In the genomic region with DNA sequence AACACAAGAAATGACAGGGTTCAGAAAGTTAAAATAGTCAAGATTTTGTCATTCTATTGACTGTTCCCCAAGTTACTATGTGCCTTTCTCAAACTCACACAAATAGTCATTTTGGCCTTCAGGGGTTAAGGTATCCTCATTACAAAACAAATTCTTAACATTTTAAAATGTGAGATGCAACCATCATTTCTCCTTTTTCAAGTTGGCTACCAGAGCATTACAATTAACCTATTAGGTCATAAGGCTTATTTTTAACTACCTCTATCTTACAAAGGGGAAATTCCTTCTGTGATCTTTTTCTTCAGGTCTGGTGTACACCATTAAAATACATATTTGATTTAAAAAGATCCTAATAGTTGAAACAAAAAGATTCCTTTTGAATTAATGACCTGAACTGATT, we compare ENCODE assay signal across 1 cellular context.
TF ChIP-seq lines count a peak whose summit lies in the region.

No MANE protein-coding gene starts in this region.

TF ChIP-seq in GM12878, 131 proteins besides CTCF, POLR2A, EP300 and RAD21 (continued from another document and continues in another):
- TF ChIP-seq CBFB (IDR thresholded peaks at IDR 0.05; ENCODE audit: low read depth) = no peak; the same call in 1 of the 2 replicates
- no peak for TF ChIP-seq RBBP5 (conservative IDR thresholded peaks at IDR 0.05)
- TF ChIP-seq CBX5 (IDR thresholded peaks at IDR 0.05; ENCODE audit: low read depth) = no peak
- no peak for TF ChIP-seq BACH1 (IDR thresholded peaks at IDR 0.05; ENCODE audit: borderline replicate concordance)
- no peak for TF ChIP-seq SP1 (IDR thresholded peaks at IDR 0.05; ENCODE audit: low read depth, low read length)
- no peak for TF ChIP-seq MXI1 (IDR thresholded peaks at IDR 0.05; ENCODE audit: low read depth, low read length)
- no peak for TF ChIP-seq GATAD2B (conservative IDR thresholded peaks at IDR 0.05; ENCODE audit: low read depth)
- TF ChIP-seq SMARCA5 (IDR thresholded peaks at IDR 0.05) = no peak
- no peak for TF ChIP-seq MTA3 (IDR thresholded peaks at IDR 0.05; ENCODE audit: borderline replicate concordance, low read length)
- TF ChIP-seq, protein P1, sequence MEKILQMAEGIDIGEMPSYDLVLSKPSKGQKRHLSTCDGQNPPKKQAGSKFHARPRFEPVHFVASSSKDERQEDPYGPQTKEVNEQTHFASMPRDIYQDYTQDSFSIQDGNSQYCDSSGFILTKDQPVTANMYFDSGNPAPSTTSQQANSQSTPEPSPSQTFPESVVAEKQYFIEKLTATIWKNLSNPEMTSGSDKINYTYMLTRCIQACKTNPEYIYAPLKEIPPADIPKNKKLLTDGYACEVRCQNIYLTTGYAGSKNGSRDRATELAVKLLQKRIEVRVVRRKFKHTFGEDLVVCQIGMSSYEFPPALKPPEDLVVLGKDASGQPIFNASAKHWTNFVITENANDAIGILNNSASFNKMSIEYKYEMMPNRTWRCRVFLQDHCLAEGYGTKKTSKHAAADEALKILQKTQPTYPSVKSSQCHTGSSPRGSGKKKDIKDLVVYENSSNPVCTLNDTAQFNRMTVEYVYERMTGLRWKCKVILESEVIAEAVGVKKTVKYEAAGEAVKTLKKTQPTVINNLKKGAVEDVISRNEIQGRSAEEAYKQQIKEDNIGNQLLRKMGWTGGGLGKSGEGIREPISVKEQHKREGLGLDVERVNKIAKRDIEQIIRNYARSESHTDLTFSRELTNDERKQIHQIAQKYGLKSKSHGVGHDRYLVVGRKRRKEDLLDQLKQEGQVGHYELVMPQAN (conservative IDR thresholded peaks at IDR 0.05) = no peak
- peak; percentile 64 for TF ChIP-seq JUNB (IDR thresholded peaks at IDR 0.05)
- no peak for TF ChIP-seq KDM1A (IDR thresholded peaks at IDR 0.05; ENCODE audit: borderline replicate concordance)
- TF ChIP-seq TAF1 (IDR thresholded peaks at IDR 0.05; ENCODE audit: borderline replicate concordance, low read depth, low read length) = no peak
- peak; percentile 8 to 42; a peak in 2 of 4 replicates for TF ChIP-seq IKZF2 (IDR thresholded peaks at IDR 0.05)
- TF ChIP-seq SIN3A (IDR thresholded peaks at IDR 0.05; ENCODE audit: low read depth, low read length) = no peak
- no peak for TF ChIP-seq EZH2 (IDR thresholded peaks at IDR 0.05; ENCODE audit: borderline replicate concordance, control insufficient read depth, low read depth, low read length)
- TF ChIP-seq, protein P2, sequence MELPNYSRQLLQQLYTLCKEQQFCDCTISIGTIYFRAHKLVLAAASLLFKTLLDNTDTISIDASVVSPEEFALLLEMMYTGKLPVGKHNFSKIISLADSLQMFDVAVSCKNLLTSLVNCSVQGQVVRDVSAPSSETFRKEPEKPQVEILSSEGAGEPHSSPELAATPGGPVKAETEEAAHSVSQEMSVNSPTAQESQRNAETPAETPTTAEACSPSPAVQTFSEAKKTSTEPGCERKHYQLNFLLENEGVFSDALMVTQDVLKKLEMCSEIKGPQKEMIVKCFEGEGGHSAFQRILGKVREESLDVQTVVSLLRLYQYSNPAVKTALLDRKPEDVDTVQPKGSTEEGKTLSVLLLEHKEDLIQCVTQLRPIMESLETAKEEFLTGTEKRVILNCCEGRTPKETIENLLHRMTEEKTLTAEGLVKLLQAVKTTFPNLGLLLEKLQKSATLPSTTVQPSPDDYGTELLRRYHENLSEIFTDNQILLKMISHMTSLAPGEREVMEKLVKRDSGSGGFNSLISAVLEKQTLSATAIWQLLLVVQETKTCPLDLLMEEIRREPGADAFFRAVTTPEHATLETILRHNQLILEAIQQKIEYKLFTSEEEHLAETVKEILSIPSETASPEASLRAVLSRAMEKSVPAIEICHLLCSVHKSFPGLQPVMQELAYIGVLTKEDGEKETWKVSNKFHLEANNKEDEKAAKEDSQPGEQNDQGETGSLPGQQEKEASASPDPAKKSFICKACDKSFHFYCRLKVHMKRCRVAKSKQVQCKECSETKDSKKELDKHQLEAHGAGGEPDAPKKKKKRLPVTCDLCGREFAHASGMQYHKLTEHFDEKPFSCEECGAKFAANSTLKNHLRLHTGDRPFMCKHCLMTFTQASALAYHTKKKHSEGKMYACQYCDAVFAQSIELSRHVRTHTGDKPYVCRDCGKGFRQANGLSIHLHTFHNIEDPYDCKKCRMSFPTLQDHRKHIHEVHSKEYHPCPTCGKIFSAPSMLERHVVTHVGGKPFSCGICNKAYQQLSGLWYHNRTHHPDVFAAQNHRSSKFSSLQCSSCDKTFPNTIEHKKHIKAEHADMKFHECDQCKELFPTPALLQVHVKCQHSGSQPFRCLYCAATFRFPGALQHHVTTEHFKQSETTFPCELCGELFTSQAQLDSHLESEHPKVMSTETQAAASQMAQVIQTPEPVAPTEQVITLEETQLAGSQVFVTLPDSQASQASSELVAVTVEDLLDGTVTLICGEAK (IDR thresholded peaks at IDR 0.05; ENCODE audit: borderline replicate concordance) = no peak
- no peak for TF ChIP-seq FOS (IDR thresholded peaks at IDR 0.05; ENCODE audit: borderline replicate concordance, extremely low read depth, insufficient read length)
- TF ChIP-seq MYC (IDR thresholded peaks at IDR 0.05; ENCODE audit: insufficient read depth, insufficient read length, insufficient replicate concordance, low read length, severe bottlenecking) = no peak
- no peak for TF ChIP-seq NFYA (IDR thresholded peaks at IDR 0.05; ENCODE audit: borderline replicate concordance, low read depth, low read length)
- no peak for TF ChIP-seq SMAD5 (IDR thresholded peaks at IDR 0.05; ENCODE audit: low read depth)
- TF ChIP-seq PML (IDR thresholded peaks at IDR 0.05; ENCODE audit: low read length) = peak; percentile 58; the same call in 1 of the 2 replicates
- TF ChIP-seq, protein P3, sequence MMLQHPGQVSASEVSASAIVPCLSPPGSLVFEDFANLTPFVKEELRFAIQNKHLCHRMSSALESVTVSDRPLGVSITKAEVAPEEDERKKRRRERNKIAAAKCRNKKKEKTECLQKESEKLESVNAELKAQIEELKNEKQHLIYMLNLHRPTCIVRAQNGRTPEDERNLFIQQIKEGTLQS (IDR thresholded peaks at IDR 0.05; ENCODE audit: borderline replicate concordance, extremely low read depth, low read depth, low read length) = no peak
- TF ChIP-seq, protein P4, sequence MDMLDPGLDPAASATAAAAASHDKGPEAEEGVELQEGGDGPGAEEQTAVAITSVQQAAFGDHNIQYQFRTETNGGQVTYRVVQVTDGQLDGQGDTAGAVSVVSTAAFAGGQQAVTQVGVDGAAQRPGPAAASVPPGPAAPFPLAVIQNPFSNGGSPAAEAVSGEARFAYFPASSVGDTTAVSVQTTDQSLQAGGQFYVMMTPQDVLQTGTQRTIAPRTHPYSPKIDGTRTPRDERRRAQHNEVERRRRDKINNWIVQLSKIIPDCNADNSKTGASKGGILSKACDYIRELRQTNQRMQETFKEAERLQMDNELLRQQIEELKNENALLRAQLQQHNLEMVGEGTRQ (IDR thresholded peaks at IDR 0.05; ENCODE audit: borderline replicate concordance, low read depth, low read length) = no peak
- no peak for TF ChIP-seq ZNF622 (IDR thresholded peaks at IDR 0.05)
- TF ChIP-seq NR2C1 (IDR thresholded peaks at IDR 0.05) = no peak; the same call in 1 of the 2 replicates
- peak; percentile 57; the same call in 1 of the 2 replicates for TF ChIP-seq CREB1 (IDR thresholded peaks at IDR 0.05; ENCODE audit: low read depth)
- no peak for TF ChIP-seq PAX5 (IDR thresholded peaks at IDR 0.05; ENCODE audit: borderline replicate concordance, low read depth, low read length)
- TF ChIP-seq, protein P5, sequence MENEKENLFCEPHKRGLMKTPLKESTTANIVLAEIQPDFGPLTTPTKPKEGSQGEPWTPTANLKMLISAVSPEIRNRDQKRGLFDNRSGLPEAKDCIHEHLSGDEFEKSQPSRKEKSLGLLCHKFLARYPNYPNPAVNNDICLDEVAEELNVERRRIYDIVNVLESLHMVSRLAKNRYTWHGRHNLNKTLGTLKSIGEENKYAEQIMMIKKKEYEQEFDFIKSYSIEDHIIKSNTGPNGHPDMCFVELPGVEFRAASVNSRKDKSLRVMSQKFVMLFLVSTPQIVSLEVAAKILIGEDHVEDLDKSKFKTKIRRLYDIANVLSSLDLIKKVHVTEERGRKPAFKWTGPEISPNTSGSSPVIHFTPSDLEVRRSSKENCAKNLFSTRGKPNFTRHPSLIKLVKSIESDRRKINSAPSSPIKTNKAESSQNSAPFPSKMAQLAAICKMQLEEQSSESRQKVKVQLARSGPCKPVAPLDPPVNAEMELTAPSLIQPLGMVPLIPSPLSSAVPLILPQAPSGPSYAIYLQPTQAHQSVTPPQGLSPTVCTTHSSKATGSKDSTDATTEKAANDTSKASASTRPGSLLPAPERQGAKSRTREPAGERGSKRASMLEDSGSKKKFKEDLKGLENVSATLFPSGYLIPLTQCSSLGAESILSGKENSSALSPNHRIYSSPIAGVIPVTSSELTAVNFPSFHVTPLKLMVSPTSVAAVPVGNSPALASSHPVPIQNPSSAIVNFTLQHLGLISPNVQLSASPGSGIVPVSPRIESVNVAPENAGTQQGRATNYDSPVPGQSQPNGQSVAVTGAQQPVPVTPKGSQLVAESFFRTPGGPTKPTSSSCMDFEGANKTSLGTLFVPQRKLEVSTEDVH (IDR thresholded peaks at IDR 0.05; ENCODE audit: low read depth, partially characterized antibody) = no peak
- no peak for TF ChIP-seq SMC3 (IDR thresholded peaks at IDR 0.05; ENCODE audit: borderline replicate concordance, low read length)
- TF ChIP-seq, protein P6, sequence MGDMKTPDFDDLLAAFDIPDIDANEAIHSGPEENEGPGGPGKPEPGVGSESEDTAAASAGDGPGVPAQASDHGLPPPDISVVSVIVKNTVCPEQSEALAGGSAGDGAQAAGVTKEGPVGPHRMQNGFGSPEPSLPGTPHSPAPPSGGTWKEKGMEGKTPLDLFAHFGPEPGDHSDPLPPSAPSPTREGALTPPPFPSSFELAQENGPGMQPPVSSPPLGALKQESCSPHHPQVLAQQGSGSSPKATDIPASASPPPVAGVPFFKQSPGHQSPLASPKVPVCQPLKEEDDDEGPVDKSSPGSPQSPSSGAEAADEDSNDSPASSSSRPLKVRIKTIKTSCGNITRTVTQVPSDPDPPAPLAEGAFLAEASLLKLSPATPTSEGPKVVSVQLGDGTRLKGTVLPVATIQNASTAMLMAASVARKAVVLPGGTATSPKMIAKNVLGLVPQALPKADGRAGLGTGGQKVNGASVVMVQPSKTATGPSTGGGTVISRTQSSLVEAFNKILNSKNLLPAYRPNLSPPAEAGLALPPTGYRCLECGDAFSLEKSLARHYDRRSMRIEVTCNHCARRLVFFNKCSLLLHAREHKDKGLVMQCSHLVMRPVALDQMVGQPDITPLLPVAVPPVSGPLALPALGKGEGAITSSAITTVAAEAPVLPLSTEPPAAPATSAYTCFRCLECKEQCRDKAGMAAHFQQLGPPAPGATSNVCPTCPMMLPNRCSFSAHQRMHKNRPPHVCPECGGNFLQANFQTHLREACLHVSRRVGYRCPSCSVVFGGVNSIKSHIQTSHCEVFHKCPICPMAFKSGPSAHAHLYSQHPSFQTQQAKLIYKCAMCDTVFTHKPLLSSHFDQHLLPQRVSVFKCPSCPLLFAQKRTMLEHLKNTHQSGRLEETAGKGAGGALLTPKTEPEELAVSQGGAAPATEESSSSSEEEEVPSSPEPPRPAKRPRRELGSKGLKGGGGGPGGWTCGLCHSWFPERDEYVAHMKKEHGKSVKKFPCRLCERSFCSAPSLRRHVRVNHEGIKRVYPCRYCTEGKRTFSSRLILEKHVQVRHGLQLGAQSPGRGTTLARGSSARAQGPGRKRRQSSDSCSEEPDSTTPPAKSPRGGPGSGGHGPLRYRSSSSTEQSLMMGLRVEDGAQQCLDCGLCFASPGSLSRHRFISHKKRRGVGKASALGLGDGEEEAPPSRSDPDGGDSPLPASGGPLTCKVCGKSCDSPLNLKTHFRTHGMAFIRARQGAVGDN (IDR thresholded peaks at IDR 0.05) = 0 out of 2 replicates have a peak, but pooled peaks have one; percentile 44
- 0 out of 2 replicates have a peak, but pooled peaks have one; percentile 39 for TF ChIP-seq DPF2 (IDR thresholded peaks at IDR 0.05)
- no peak for TF ChIP-seq ASH2L (IDR thresholded peaks at IDR 0.05; ENCODE audit: borderline replicate concordance, low read depth)
- TF ChIP-seq ETV6 (conservative IDR thresholded peaks at IDR 0.05 in 1 of 2, IDR thresholded peaks at IDR 0.05 in 1 of 2; ENCODE audit: borderline replicate concordance in 1 of 2, low read depth in 1 of 2) = no peak
- TF ChIP-seq WRNIP1 (IDR thresholded peaks at IDR 0.05; ENCODE audit: borderline replicate concordance, low read depth, low read length) = no peak
- TF ChIP-seq TCF3 (IDR thresholded peaks at IDR 0.05; ENCODE audit: borderline replicate concordance, insufficient read depth, low read depth, low read length) = no peak
- no peak for TF ChIP-seq FOXK2 (IDR thresholded peaks at IDR 0.05)
- no peak for TF ChIP-seq BMI1 (IDR thresholded peaks at IDR 0.05; ENCODE audit: borderline replicate concordance)
- peak; percentile 81 for TF ChIP-seq NFIC (IDR thresholded peaks at IDR 0.05; ENCODE audit: low read depth, low read length)
- no peak for TF ChIP-seq STAT1 (conservative IDR thresholded peaks at IDR 0.05)
- no peak for TF ChIP-seq YY1 (IDR thresholded peaks at IDR 0.05; ENCODE audit: low read depth, low read length)
- no peak for TF ChIP-seq TARDBP (IDR thresholded peaks at IDR 0.05; ENCODE audit: borderline replicate concordance)
- TF ChIP-seq BHLHE40 (IDR thresholded peaks at IDR 0.05; ENCODE audit: borderline replicate concordance in 1 of 2, low read depth in 2 of 2, low read length in 1 of 2) = no peak
- no peak for TF ChIP-seq SUPT20H (IDR thresholded peaks at IDR 0.05; ENCODE audit: borderline replicate concordance, control insufficient read depth, low read depth, low read length)
- no peak for TF ChIP-seq HDAC2 (IDR thresholded peaks at IDR 0.05)
- TF ChIP-seq RB1 (IDR thresholded peaks at IDR 0.05; ENCODE audit: borderline replicate concordance) = no peak
- TF ChIP-seq CHD2 (IDR thresholded peaks at IDR 0.05; ENCODE audit: borderline replicate concordance, low read depth, low read length) = no peak
- TF ChIP-seq SRF (IDR thresholded peaks at IDR 0.05; ENCODE audit: low read depth in 2 of 2, low read length in 2 of 2) = no peak
- no peak for TF ChIP-seq CHD4 (IDR thresholded peaks at IDR 0.05)
- TF ChIP-seq, protein P7, sequence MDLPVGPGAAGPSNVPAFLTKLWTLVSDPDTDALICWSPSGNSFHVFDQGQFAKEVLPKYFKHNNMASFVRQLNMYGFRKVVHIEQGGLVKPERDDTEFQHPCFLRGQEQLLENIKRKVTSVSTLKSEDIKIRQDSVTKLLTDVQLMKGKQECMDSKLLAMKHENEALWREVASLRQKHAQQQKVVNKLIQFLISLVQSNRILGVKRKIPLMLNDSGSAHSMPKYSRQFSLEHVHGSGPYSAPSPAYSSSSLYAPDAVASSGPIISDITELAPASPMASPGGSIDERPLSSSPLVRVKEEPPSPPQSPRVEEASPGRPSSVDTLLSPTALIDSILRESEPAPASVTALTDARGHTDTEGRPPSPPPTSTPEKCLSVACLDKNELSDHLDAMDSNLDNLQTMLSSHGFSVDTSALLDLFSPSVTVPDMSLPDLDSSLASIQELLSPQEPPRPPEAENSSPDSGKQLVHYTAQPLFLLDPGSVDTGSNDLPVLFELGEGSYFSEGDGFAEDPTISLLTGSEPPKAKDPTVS (IDR thresholded peaks at IDR 0.05; ENCODE audit: low read depth, low read length) = no peak
- no peak for TF ChIP-seq SREBF2 (IDR thresholded peaks at IDR 0.05; ENCODE audit: low read length)
- TF ChIP-seq ZNF217 (IDR thresholded peaks at IDR 0.05) = 0 out of 2 replicates have a peak, but pooled peaks have one; percentile 38
